ENCODE assay signal across 8 cellular contexts in the genomic region with DNA sequence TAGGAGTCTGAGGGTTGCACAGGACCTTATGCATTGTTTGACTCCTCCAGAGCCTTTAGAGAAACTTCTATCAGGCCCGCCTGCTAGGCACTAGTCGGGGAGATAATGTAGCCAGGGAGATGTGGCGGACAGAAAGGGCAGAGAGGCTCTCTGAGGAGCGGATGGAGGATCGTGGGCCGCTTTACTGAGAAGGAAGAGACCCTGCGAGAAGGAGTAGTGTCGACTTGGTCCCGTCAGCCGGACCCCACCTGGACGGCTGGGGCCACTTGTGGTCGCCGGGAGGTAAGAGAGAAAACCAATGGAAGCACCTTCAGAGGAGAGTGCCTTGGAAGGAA. TPM values are rescaled to one million over a fixed set of nuclear protein-coding genes. Genes with fewer than 3 reads are reported as not detected.
DNase-seq lines count a peak whose midpoint lies in the region; ATAC-seq and TF ChIP-seq lines count a peak whose summit lies in the region.

No MANE protein-coding gene starts in this region.

- H3K36me3 ChIP-seq in GM06990 (ENCODE audit: control insufficient read depth, insufficient read depth, low read length) (peaks cover 15% of the 10 kb centered on the region), HEK293 (ENCODE audit: control insufficient read depth in 2 of 2, insufficient read depth in 1 of 2, low read length in 2 of 2) (peaks cover 0 to 46% of the 10 kb centered on the region in 2 experiments; a peak in 2 of 3 replicates), SJCRH30 (no peaks in the 10 kb centered on the region; the same call in 1 of the 2 replicates), gastrocnemius medialis (peaks cover 0 to 13% of the 10 kb centered on the region in 2 donors)

- no peaks in the 10 kb centered on the region for H3K27me3 ChIP-seq in GM06990 (replicated peaks; ENCODE audit: control insufficient read depth, insufficient read depth, low read length)
- no peaks in the 10 kb centered on the region for H3K27me3 ChIP-seq in SJCRH30
- H3K27me3 ChIP-seq in gastrocnemius medialis: no peaks in the 10 kb centered on the region

- CTCF ChIA-PET in HEK293 (lab: Yijun Ruan, JAX): interaction anchor here (1.0 to 4.9 kb wide), 3 partner anchors 12 to 210 kb away, joined by 4 to 50 read pairs (median 21); no protein-coding TSS in a partner anchor

- H3K4me3 ChIP-seq in GM06990 (replicated peaks; ENCODE audit: low read depth, low read length) (peak overlapping the region; percentile 95), HEK293 (ENCODE audit: low read depth, low read length) (peak overlapping the region; percentile 88), SJCRH30 (peak overlapping the region; percentile 99), fibroblast of the aortic adventitia (ENCODE audit: low read depth, low read length) (peak overlapping the region; percentile 100), gastrocnemius medialis (peak overlapping the region; percentile 77 to 95 (median 85))

- POLR2A ChIA-PET in HEK293 (lab: Yijun Ruan, JAX): interaction anchor here (1.4 kb wide), 1 partner anchor 11 kb away, joined by 3 read pairs; no protein-coding TSS in a partner anchor

- DNase-seq in GM06990 (ENCODE audit: extremely low read depth, insufficient read length) (peak; percentile 39), SJCRH30 (no peak), fibroblast of the aortic adventitia (ENCODE audit: low read depth) (no peak), gastrocnemius medialis (no peak), NCI-H2081 (lab: John Stamatoyannopoulos, UW) (no peak), hepatic stellate cell (ENCODE audit: low spot score) (no peak), HCEC 1CT (no peak)

- in situ Hi-C loops in gastrocnemius medialis (cut with MboI; ENCODE audit: low sequenced_read_pairs in 4 of 4): no loop called here

- TF ChIP-seq CTCF in GM06990 (IDR thresholded peaks at IDR 0.05; ENCODE audit: insufficient read depth, low read length, poor library complexity, severe bottlenecking) (no peak), HEK293 (tag by site-specific recombination; IDR thresholded peaks at IDR 0.05) (no peak), fibroblast of the aortic adventitia (IDR thresholded peaks at IDR 0.05; ENCODE audit: insufficient read depth, low read length) (no peak), gastrocnemius medialis (IDR thresholded peaks at IDR 0.05 in 4 of 5, conservative IDR thresholded peaks at IDR 0.05 in 1 of 5) (no peak)

- peak overlapping the region; percentile 69 for H3K27ac ChIP-seq in HEK293 (ENCODE audit: extremely low read depth, low read depth, low read length)
- H3K27ac ChIP-seq in SJCRH30: peak overlapping the region; percentile 97
- H3K27ac ChIP-seq in gastrocnemius medialis: peak overlapping the region; percentile 89 to 94 (median 90)

- H3K9me3 ChIP-seq in HEK293 (ENCODE audit: control insufficient read depth, insufficient read depth, low read depth, low read length) (no peaks in the 10 kb centered on the region), SJCRH30 (replicated peaks) (no peaks in the 10 kb centered on the region), gastrocnemius medialis (no peaks in the 10 kb centered on the region)

- intact Hi-C loops in gastrocnemius medialis (cut with DNase I; ENCODE audit: low total_unique reads): loop anchor here (1.0 kb wide), 1 partner anchor 55 kb away; a partner anchor contains a TSS

- ATAC-seq in gastrocnemius medialis: peak in 1 of 2 donors; percentile 7

- H3K4me1 ChIP-seq in HEK293 (ENCODE audit: control insufficient read depth, insufficient read depth, low read length) (no peaks in the 10 kb centered on the region), SJCRH30 (no peaks in the 10 kb centered on the region), gastrocnemius medialis (peaks cover 38 to 50% of the 10 kb centered on the region in 2 donors)

- no peak for TF ChIP-seq POLR2A in gastrocnemius medialis (IDR thresholded peaks at IDR 0.05)

TF ChIP-seq in HEK293, 187 proteins besides CTCF, POLR2A, EP300 and RAD21 (continues in another document):
- TF ChIP-seq ZNF555 (tag by site-specific recombination; conservative IDR thresholded peaks at IDR 0.05) (no peak), SP7 (tag by site-specific recombination; IDR thresholded peaks at IDR 0.05) (no peak), ZNF121 (tag by site-specific recombination; IDR thresholded peaks at IDR 0.05) (0 out of 2 replicates have a peak, but pooled peaks have one; percentile 47), KLF10 (tag by site-specific recombination; IDR thresholded peaks at IDR 0.05) (no peak), ZNF391 (tag by site-specific recombination; IDR thresholded peaks at IDR 0.05; ENCODE audit: borderline replicate concordance, low read depth) (0 out of 2 replicates have a peak, but pooled peaks have one; percentile 10), GLIS2 (tag by site-specific recombination; IDR thresholded peaks at IDR 0.05) (peak; percentile 6; the same call in 1 of the 2 replicates), ZNF830 (tag by site-specific recombination; IDR thresholded peaks at IDR 0.05; ENCODE audit: low read depth) (no peak), ZBTB17 (tag by site-specific recombination; IDR thresholded peaks at IDR 0.05) (0 out of 2 replicates have a peak, but pooled peaks have one; percentile 3), ZNF335 (tag by site-specific recombination; conservative IDR thresholded peaks at IDR 0.05) (peak; percentile 19; the same call in 1 of the 2 replicates), ZBTB20 (tag by site-specific recombination; IDR thresholded peaks at IDR 0.05) (peak; percentile 38), IKZF3 (tag by site-specific recombination; IDR thresholded peaks at IDR 0.05) (no peak), GLIS1 (tag by site-specific recombination; IDR thresholded peaks at IDR 0.05) (peak; percentile 67)
- TF ChIP-seq, protein P1, sequence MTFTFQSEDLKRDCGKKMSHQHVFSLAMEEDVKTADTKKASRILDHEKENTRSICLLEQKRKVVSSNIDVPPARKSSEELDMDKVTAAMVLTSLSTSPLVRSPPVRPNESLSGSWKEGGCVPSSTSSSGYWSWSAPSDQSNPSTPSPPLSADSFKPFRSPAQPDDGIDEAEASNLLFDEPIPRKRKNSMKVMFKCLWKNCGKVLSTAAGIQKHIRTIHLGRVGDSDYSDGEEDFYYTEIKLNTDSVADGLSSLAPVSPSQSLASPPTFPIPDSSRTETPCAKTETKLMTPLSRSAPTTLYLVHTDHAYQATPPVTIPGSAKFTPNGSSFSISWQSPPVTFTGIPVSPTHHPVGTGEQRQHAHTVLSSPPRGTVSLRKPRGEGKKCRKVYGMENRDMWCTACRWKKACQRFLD (tag by site-specific recombination; IDR thresholded peaks at IDR 0.05): no peak
- TF ChIP-seq, protein P2, sequence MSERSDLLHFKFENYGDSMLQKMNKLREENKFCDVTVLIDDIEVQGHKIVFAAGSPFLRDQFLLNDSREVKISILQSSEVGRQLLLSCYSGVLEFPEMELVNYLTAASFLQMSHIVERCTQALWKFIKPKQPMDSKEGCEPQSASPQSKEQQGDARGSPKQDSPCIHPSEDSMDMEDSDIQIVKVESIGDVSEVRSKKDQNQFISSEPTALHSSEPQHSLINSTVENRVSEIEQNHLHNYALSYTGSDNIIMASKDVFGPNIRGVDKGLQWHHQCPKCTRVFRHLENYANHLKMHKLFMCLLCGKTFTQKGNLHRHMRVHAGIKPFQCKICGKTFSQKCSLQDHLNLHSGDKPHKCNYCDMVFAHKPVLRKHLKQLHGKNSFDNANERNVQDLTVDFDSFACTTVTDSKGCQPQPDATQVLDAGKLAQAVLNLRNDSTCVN (tag by site-specific recombination; optimal IDR thresholded peaks at IDR 0.05): peak; percentile 4
- TF ChIP-seq, protein P3, sequence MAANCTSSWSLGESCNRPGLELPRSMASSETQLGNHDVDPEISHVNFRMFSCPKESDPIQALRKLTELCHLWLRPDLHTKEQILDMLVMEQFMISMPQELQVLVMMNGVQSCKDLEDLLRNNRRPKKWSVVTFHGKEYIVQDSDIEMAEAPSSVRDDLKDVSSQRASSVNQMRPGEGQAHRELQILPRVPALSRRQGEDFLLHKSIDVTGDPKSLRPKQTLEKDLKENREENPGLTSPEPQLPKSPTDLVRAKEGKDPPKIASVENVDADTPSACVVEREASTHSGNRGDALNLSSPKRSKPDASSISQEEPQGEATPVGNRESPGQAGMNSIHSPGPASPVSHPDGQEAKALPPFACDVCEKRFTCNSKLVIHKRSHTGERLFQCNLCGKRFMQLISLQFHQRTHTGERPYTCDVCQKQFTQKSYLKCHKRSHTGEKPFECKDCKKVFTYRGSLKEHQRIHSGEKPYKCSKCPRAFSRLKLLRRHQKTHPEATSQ (tag by site-specific recombination; IDR thresholded peaks at IDR 0.05): no peak

RNA-seq across cellular contexts. Expression of a gene that starts 0.5 kb away (rescaled TPM):
- total RNA-seq in SJCRH30 (2014; rRNA removed; shearing (Covaris generic)): 55.9 and 57.0 TPM in 2 replicates
- 45.5 and 48.7 TPM in 2 replicates for total RNA-seq in fibroblast of the aortic adventitia (ENCODE audit: low replicate concordance)
- total RNA-seq in gastrocnemius medialis: 10 to 100 TPM; 28.7 to 62.0 (median 34.6) TPM

RNA-seq across cellular contexts. Expression of a gene that starts 29.6 kb away (rescaled TPM):
- 0.03 and 0.12 TPM in 2 replicates for total RNA-seq in SJCRH30 (2014; rRNA removed; shearing (Covaris generic))
- total RNA-seq in fibroblast of the aortic adventitia (ENCODE audit: low replicate concordance): 0.08 and 0.18 TPM in 2 replicates
- not detected for total RNA-seq in gastrocnemius medialis

RNA-seq across cellular contexts. Expression of a gene that starts 37.0 kb away (rescaled TPM):
- total RNA-seq in SJCRH30 (2014; rRNA removed; shearing (Covaris generic)): 0.10 and 0.18 TPM in 2 replicates
- total RNA-seq in fibroblast of the aortic adventitia (ENCODE audit: low replicate concordance) (0.45 and 2.7 TPM in 2 replicates), gastrocnemius medialis (1 to 10 TPM in 1 of 4 donors, under 1 TPM in 3; 0.31 to 1.0 (median 0.70) TPM)

RNA-seq across cellular contexts. Expression of a gene that starts 55.0 kb away (rescaled TPM):
- 4.4 and 4.9 TPM in 2 replicates for total RNA-seq in SJCRH30 (2014; rRNA removed; shearing (Covaris generic))
- total RNA-seq in fibroblast of the aortic adventitia (ENCODE audit: low replicate concordance) (10.5 and 16.8 TPM in 2 replicates), gastrocnemius medialis (10 to 100 TPM; 17.6 to 21.3 (median 20.2) TPM)
